Comparison of ENCODE assay signal across 25 cellular contexts in the genomic region with DNA sequence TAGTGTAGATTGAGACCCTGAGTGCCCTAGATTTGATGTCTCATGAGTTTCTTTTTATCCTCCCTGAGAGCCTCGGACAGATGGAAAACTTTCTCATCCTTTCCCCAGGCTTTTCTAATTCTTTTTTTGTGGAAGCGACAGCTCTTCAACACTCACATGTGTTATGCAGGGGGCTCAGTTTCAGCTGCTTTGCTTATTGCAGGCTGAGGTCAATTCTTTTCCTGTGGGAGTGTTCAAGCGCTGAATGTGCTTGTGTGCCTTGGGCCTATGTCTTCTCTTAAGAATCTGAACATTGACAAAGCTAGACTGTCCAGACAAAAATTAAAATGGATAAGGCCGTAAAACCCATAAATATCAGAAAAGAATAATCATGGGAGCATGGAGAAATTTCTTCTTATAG.
DNase-seq lines count a peak whose midpoint lies in the region; ATAC-seq and TF ChIP-seq lines count a peak whose summit lies in the region.
"Had no signal": no experiment of that assay in that cellular context is flagged by ENCODE, and none has a peak within 500 bp of the region (broad histone marks: within the 10 kb centered on the region; RNA-seq: fewer than 3 reads in every experiment).

No MANE protein-coding gene starts in this region.

- H3K27ac Mint-ChIP-seq in brain = peak overlapping the region in 4 of 5 experiments; percentile 10 to 77 (median 26)
- H3K27ac Mint-ChIP-seq: CD4-positive, alpha-beta T cell; H9; HFFc6 had no signal

- H3K27ac ChIP-seq in neural cell (ENCODE audit: low read length) (peak overlapping the region; percentile 38), breast epithelium (no peak overlapping the region)
- H3K27ac ChIP-seq: 22Rv1, BLaER1, GM23248, HL-60 had no signal

- TF ChIP-seq CTCF in brain (conservative IDR thresholded peaks at IDR 0.05) (no peak), neural cell (IDR thresholded peaks at IDR 0.05; ENCODE audit: poor library complexity, severe bottlenecking) (no peak), breast epithelium (IDR thresholded peaks at IDR 0.05) (no peak)

- H3K4me3 ChIP-seq in neural cell (ENCODE audit: low read length) (no peak overlapping the region), breast epithelium (no peak overlapping the region)
- H3K4me3 ChIP-seq: BLaER1, GM12878, GM23248, K562 had no signal

- no peak overlapping the region for H3K4me2 ChIP-seq in neural cell (ENCODE audit: low read length)
- H3K4me2 ChIP-seq: BLaER1 had no signal

- H3K4me1 Mint-ChIP-seq in brain = peaks cover 22% of the 10 kb centered on the region
- H3K4me1 Mint-ChIP-seq: H9 had no signal

- H3F3A ChIP-seq in neural cell (ENCODE audit: insufficient read depth, low read length, poor library complexity, severe bottlenecking) = no peaks in the 10 kb centered on the region

- no peaks in the 10 kb centered on the region for H3K27me3 ChIP-seq in neural cell (ENCODE audit: insufficient read depth, low read depth, low read length)
- H3K27me3 ChIP-seq in breast epithelium = no peaks in the 10 kb centered on the region
- H3K27me3 ChIP-seq: BLaER1 had no signal

- no peak overlapping the region for H2AFZ ChIP-seq in neural cell (ENCODE audit: low read depth, low read length)
- H2AFZ ChIP-seq: GM23248 had no signal

- no peaks in the 10 kb centered on the region for H4K20me1 ChIP-seq in neural cell (ENCODE audit: insufficient read depth)
- H4K20me1 ChIP-seq: BLaER1 had no signal

- H3K4me1 ChIP-seq in breast epithelium = no peaks in the 10 kb centered on the region
- H3K4me1 ChIP-seq: BLaER1 had no signal

- H3K27me3 Mint-ChIP-seq in brain = no peaks in the 10 kb centered on the region

- no peak for TF ChIP-seq EP300 in neural cell (conservative IDR thresholded peaks at IDR 0.05; ENCODE audit: poor library complexity, severe bottlenecking)

- DNase-seq in DMS 273 (lab: John Stamatoyannopoulos, UW; ENCODE audit: unreplicated experiment) (peak; percentile 7), DMS 273 treated with DMSO at 0.1 percent for 48 hours (lab: John Stamatoyannopoulos, UW) (no peak), NCI-H1930 (lab: John Stamatoyannopoulos, UW) (peak; percentile 31 to 62), breast epithelium (ENCODE audit: low spot score in 2 of 2) (no peak)
- DNase-seq: ACHN; CD4-positive, alpha-beta T cell; DND-41; GM23248; H9; HFFc6; NCI-H1694; NCI-H2171; NCI-H345; NCI-H526 treated with DMSO at 0.1 percent for 48 hours had no signal

- H3K36me3 Mint-ChIP-seq in brain = no peaks in the 10 kb centered on the region

- no peak for TF ChIP-seq RAD21 in neural cell (conservative IDR thresholded peaks at IDR 0.05)

- no peak for ATAC-seq in HG03342 (IDR thresholded peaks at IDR 0.05; ENCODE audit: unreplicated experiment)
- ATAC-seq in GM18867 (IDR thresholded peaks at IDR 0.05; ENCODE audit: unreplicated experiment) = no peak
- ATAC-seq: GM12878, HepG2, K562, Right ventricle myocardium inferior had no signal

- intact Hi-C loops in breast epithelium (cut with DNase I; ENCODE audit: low total_unique reads) = no loop called here

- no peak overlapping the region for H3K9ac ChIP-seq in neural cell (ENCODE audit: low read length)
- H3K9ac ChIP-seq: BLaER1, GM23248 had no signal

- no peak for TF ChIP-seq POLR2A in breast epithelium (IDR thresholded peaks at IDR 0.05)

- H3K9me3 ChIP-seq in neural cell (ENCODE audit: low read length) = no peaks in the 10 kb centered on the region
- no peaks in the 10 kb centered on the region for H3K9me3 ChIP-seq in breast epithelium
- H3K9me3 ChIP-seq: BLaER1 had no signal

- no peaks in the 10 kb centered on the region for H3K36me3 ChIP-seq in neural cell (ENCODE audit: insufficient read depth, low read length)
- no peaks in the 10 kb centered on the region for H3K36me3 ChIP-seq in breast epithelium
- H3K36me3 ChIP-seq: BLaER1 had no signal

- no peaks in the 10 kb centered on the region for H3K79me2 ChIP-seq in neural cell (replicated peaks; ENCODE audit: insufficient read depth, low read length)

- H3K4me3 Mint-ChIP-seq in brain = no peak overlapping the region
- H3K4me3 Mint-ChIP-seq: CD4-positive, alpha-beta T cell; H9; HFFc6 had no signal

- H3K9me2 ChIP-seq in neural cell (ENCODE audit: insufficient read depth, low read length) = no peaks in the 10 kb centered on the region

- no peaks in the 10 kb centered on the region for H3K9me3 Mint-ChIP-seq in brain
- H3K9me3 Mint-ChIP-seq: CD4-positive, alpha-beta T cell; H9 had no signal

TF ChIP-seq in neural cell, 6 proteins besides CTCF, POLR2A, EP300 and RAD21:
- TF ChIP-seq EZH2 (IDR thresholded peaks at IDR 0.05; ENCODE audit: borderline replicate concordance, insufficient read depth, low read length, poor library complexity, severe bottlenecking) = no peak
- TF ChIP-seq, protein P1, sequence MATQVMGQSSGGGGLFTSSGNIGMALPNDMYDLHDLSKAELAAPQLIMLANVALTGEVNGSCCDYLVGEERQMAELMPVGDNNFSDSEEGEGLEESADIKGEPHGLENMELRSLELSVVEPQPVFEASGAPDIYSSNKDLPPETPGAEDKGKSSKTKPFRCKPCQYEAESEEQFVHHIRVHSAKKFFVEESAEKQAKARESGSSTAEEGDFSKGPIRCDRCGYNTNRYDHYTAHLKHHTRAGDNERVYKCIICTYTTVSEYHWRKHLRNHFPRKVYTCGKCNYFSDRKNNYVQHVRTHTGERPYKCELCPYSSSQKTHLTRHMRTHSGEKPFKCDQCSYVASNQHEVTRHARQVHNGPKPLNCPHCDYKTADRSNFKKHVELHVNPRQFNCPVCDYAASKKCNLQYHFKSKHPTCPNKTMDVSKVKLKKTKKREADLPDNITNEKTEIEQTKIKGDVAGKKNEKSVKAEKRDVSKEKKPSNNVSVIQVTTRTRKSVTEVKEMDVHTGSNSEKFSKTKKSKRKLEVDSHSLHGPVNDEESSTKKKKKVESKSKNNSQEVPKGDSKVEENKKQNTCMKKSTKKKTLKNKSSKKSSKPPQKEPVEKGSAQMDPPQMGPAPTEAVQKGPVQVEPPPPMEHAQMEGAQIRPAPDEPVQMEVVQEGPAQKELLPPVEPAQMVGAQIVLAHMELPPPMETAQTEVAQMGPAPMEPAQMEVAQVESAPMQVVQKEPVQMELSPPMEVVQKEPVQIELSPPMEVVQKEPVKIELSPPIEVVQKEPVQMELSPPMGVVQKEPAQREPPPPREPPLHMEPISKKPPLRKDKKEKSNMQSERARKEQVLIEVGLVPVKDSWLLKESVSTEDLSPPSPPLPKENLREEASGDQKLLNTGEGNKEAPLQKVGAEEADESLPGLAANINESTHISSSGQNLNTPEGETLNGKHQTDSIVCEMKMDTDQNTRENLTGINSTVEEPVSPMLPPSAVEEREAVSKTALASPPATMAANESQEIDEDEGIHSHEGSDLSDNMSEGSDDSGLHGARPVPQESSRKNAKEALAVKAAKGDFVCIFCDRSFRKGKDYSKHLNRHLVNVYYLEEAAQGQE (IDR thresholded peaks at IDR 0.05; ENCODE audit: borderline replicate concordance) = no peak
- no peak for TF ChIP-seq MXI1 (conservative IDR thresholded peaks at IDR 0.05; ENCODE audit: poor library complexity, severe bottlenecking)
- no peak for TF ChIP-seq POLR2AphosphoS5 (IDR thresholded peaks at IDR 0.05)
- no peak for TF ChIP-seq TAF1 (IDR thresholded peaks at IDR 0.05; ENCODE audit: low read depth)
- TF ChIP-seq SMC3 (conservative IDR thresholded peaks at IDR 0.05; ENCODE audit: poor library complexity) = no peak

Comparison
In these comparisons a context has a peak if more than half of its experiments do, and no peak if none do; other contexts are left out.
1. DNase-seq: peak in DMS 273 (single experiment) and NCI-H1930 (2 of 2); none in DMS 273 treated with DMSO at 0.1 percent for 48 hours (single experiment) and breast epithelium (0 of 2).